In the genomic region with DNA sequence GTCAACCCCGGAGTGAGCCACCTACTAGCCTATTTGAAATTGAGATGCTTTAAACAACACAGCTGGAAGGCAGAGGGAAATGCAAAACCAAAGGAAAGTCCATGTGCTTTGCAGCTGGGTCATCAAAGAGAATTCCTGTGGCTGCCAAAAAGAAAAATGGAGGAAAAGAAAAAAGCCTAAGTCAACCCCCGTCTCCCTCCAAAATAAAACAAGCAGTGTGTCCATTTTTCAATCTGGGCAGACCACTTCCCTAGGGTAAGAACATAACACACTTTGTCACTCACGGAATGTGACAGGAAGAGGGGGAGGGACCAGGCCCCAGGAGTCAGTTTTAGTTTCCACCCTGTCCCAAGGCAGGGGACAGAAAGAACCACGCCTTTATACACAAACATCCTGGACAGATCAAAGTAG, we compare ENCODE assay signal across 15 cellular contexts. TPM values are rescaled to one million over a fixed set of nuclear protein-coding genes. Genes with fewer than 3 reads are reported as not detected.
DNase-seq lines count a peak whose midpoint lies in the region; ATAC-seq and TF ChIP-seq lines count a peak whose summit lies in the region.
"Had no signal": no experiment of that assay in that cellular context is flagged by ENCODE, and none has a peak within 500 bp of the region (broad histone marks: within the 10 kb centered on the region; RNA-seq: fewer than 3 reads in every experiment).

No MANE protein-coding gene starts in this region.

- H3K4me3 ChIP-seq in WERI-Rb-1 (ENCODE audit: low read depth, low read length), result no peak overlapping the region
- H3K4me3 ChIP-seq: gastroesophageal sphincter, right lobe of liver had no signal

- TF ChIP-seq CTCF in WERI-Rb-1 (IDR thresholded peaks at IDR 0.05; ENCODE audit: low read depth, low read length), result no peak
- no peak for TF ChIP-seq CTCF in mesothelial cell of epicardium (IDR thresholded peaks at IDR 0.05; ENCODE audit: unreplicated experiment)

- DNase-seq in AG20443 (ENCODE audit: low spot score) (peak; percentile 70), WERI-Rb-1 (no peak), epidermal melanocyte (ENCODE audit: insufficient read length, low spot score) (peak; percentile 83), mesothelial cell of epicardium (ENCODE audit: low spot score in 2 of 2, unreplicated experiment in 2 of 2) (no peak), C1 segment of cervical spinal cord (lab: John Stamatoyannopoulos, UW) (no peak), COLO668 (lab: John Stamatoyannopoulos, UW; ENCODE audit: unreplicated experiment) (no peak)
- DNase-seq: activated CD4-positive, alpha-beta T cell treated with anti-CD3 and anti-CD28 coated beads for 36 hours; activated CD8-positive, alpha-beta memory T cell treated with anti-CD3 and anti-CD28 coated beads, Interleukin-2, amount 50 U/mL, for 4 hours; activated naive CD4-positive, alpha-beta T cell treated with anti-CD3 and anti-CD28 coated beads for 36 hours; H9; NCI-H226; right lobe of liver had no signal

- peaks cover 41% of the 10 kb centered on the region for H3K4me1 Mint-ChIP-seq in mesothelial cell of epicardium
- H3K4me1 Mint-ChIP-seq: activated CD4-positive, alpha-beta T cell treated with anti-CD3 and anti-CD28 coated beads for 36 hours had no signal

- H3K27ac Mint-ChIP-seq in mesothelial cell of epicardium, result peak overlapping the region; percentile 72
- H3K27ac Mint-ChIP-seq: activated CD4-positive, alpha-beta T cell treated with anti-CD3 and anti-CD28 coated beads for 36 hours; activated naive CD4-positive, alpha-beta T cell treated with anti-CD3 and anti-CD28 coated beads for 36 hours had no signal

- H3K9me3 ChIP-seq in WERI-Rb-1 (ENCODE audit: severe bottlenecking), result no peaks in the 10 kb centered on the region
- H3K9me3 ChIP-seq: gastroesophageal sphincter, right lobe of liver had no signal

- H3K4me3 Mint-ChIP-seq in mesothelial cell of epicardium, result no peak overlapping the region
- H3K4me3 Mint-ChIP-seq: activated CD4-positive, alpha-beta T cell treated with anti-CD3 and anti-CD28 coated beads for 36 hours; activated naive CD4-positive, alpha-beta T cell treated with anti-CD3 and anti-CD28 coated beads for 36 hours had no signal

- H3K9me3 Mint-ChIP-seq in mesothelial cell of epicardium, result no peaks in the 10 kb centered on the region
- H3K9me3 Mint-ChIP-seq: activated naive CD4-positive, alpha-beta T cell treated with anti-CD3 and anti-CD28 coated beads for 36 hours had no signal

- no peak for ATAC-seq in HG03571 (IDR thresholded peaks at IDR 0.05; ENCODE audit: unreplicated experiment)
- no peak for ATAC-seq in GM18502 (IDR thresholded peaks at IDR 0.05; ENCODE audit: poor library complexity, unreplicated experiment)
- ATAC-seq: activated CD4-positive, alpha-beta T cell treated with anti-CD3 and anti-CD28 coated beads for 36 hours; gastroesophageal sphincter had no signal

- H3K27me3 ChIP-seq in WERI-Rb-1 (ENCODE audit: insufficient read depth, low read depth, severe bottlenecking), result no peaks in the 10 kb centered on the region
- H3K27me3 ChIP-seq: gastroesophageal sphincter, right lobe of liver had no signal

- peaks cover 27% of the 10 kb centered on the region for H3K36me3 Mint-ChIP-seq in mesothelial cell of epicardium

- H3K27me3 Mint-ChIP-seq in mesothelial cell of epicardium (ENCODE audit: low read depth), result no peaks in the 10 kb centered on the region

- H3K36me3 ChIP-seq in WERI-Rb-1, result peaks cover 2% of the 10 kb centered on the region; the same call in 1 of the 2 replicates

- peak overlapping the region; percentile 9; the same call in 1 of the 2 replicates for H3K27ac ChIP-seq in WERI-Rb-1
- H3K27ac ChIP-seq: right lobe of liver had no signal

RNA-seq across cellular contexts. Expression of gene PXDC1, which starts 29.3 kb away (rescaled TPM):
- 33.1 to 34.5 TPM (median 33.8 TPM) in 3 replicates for total RNA-seq in mesothelial cell of epicardium

Comparison
In these comparisons a context has a peak if more than half of its experiments do, and no peak if none do; other contexts are left out.
1. DNase-seq: peak in AG20443 (single experiment) and epidermal melanocyte (single experiment); none in WERI-Rb-1 (single experiment), mesothelial cell of epicardium (0 of 2), C1 segment of cervical spinal cord (0 of 14) and COLO668 (single experiment).